29 cellular contexts compared by ENCODE assay signal in the genomic region with DNA sequence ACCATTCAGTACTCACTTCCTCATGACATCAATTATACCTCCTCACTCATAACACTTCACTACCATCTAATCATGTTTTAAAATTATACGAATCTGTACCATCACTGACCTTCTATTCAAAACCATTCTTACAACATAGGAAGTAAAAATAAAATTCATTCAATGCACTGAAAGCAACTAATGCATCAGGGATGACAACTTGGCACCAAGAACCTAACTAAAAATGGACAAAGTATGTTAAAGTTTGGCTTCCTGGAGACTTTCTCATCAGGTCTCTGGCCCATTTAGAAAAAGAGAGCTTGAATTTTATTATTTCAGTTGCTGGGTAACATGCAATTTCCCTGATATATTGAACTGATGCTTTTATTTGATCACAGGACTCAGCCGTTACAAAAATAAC. TPM values are rescaled to one million over a fixed set of nuclear protein-coding genes. Genes with fewer than 3 reads are reported as not detected.
DNase-seq lines count a peak whose midpoint lies in the region; ATAC-seq lines count a peak whose summit lies in the region.
"Had no signal": no experiment of that assay in that cellular context is flagged by ENCODE, and none has a peak within 500 bp of the region (broad histone marks: within the 10 kb centered on the region; RNA-seq: fewer than 3 reads in every experiment).

No MANE protein-coding gene starts in this region.

- DNase-seq in NOMO-1 treated with DMSO at 0.1 percent for 48 hours (lab: John Stamatoyannopoulos, UW; ENCODE audit: unreplicated experiment) (peak; percentile 53), NOMO-1 treated with dmso at 0.1 percent for 144 hours (lab: John Stamatoyannopoulos, UW; ENCODE audit: unreplicated experiment) (no peak), memory B cell (ENCODE audit: low spot score in 2 of 2) (no peak), NCI-H2196 treated with DMSO at 0.1 percent for 48 hours (lab: John Stamatoyannopoulos, UW; ENCODE audit: unreplicated experiment) (no peak), Right ventricle myocardium inferior (ENCODE audit: missing footprints) (no peak)
- no peak for DNase-seq in CD8-positive, alpha-beta memory T cell
- no peak for DNase-seq in activated T-helper 1 cell treated with anti-CD3 and anti-CD28 coated beads, Interleukin-12 subunit alpha, Interleukin-12 subunit beta, Interleukin-2, Interleukin-4 antibody, amounts not matched to agents 30 ng/mL and 10 ng/mL and 1 ng/mL, durations not matched to agents 14 hours and 24 hours and 36 hours (ENCODE audit: low spot score)
- DNase-seq: activated T-cell treated with anti-CD3 and anti-CD28 coated beads, Interleukin-2, amount 50 U/mL, for 4 hours; cerebellar nuclear complex; DMS153; foreskin melanocyte; HCEC 1CT; left lung; naive thymus-derived CD4-positive, alpha-beta T cell; NCI-H1092 treated with DMSO at 0.1 percent for 48 hours; NCI-H1930; NCI-H2227 treated with DMSO at 0.1 percent for 48 hours; retina; SK-N-SH; stimulated activated CD4-positive, alpha-beta T cell treated with anti-CD3 and anti-CD28 coated beads, Interleukin-2, amount 100 ng/mL, for 48 hours; stimulated activated naive CD4-positive, alpha-beta T cell treated with Interleukin-2 at 50 U/mL for 16 hours; thyroid gland had no signal

- H3K36me3 ChIP-seq in CD8-positive, alpha-beta memory T cell (ENCODE audit: insufficient read depth, low read length): no peaks in the 10 kb centered on the region
- H3K36me3 ChIP-seq: left lung, thyroid gland had no signal

- CTCF ChIA-PET in CD8-positive, alpha-beta memory T cell (lab: Charles Lee): interaction anchor here (1.1 to 2.7 kb wide), 3 partner anchors 100 to 156 kb away, joined by 3 to 17 read pairs (median 14); no protein-coding TSS in a partner anchor

- H3K9me3 Mint-ChIP-seq in CD8-positive, alpha-beta memory T cell: no peaks in the 10 kb centered on the region
- H3K9me3 Mint-ChIP-seq in activated T-helper 1 cell treated with anti-CD3 and anti-CD28 coated beads, Interleukin-12 subunit alpha, Interleukin-12 subunit beta, Interleukin-2, Interleukin-4 antibody, amounts not matched to agents 30 ng/mL and 10 ng/mL and 1 ng/mL, durations not matched to agents 14 hours and 24 hours and 36 hours: no peaks in the 10 kb centered on the region
- H3K9me3 Mint-ChIP-seq in memory B cell: no peaks in the 10 kb centered on the region
- H3K9me3 Mint-ChIP-seq: activated naive CD4-positive, alpha-beta T cell treated with anti-CD3 and anti-CD28 coated beads, Interleukin-2, amount 50 U/mL, for 24 hours; activated T-cell treated with anti-CD3 and anti-CD28 coated beads, Interleukin-2, amount 50 U/mL, for 4 hours; mesothelial cell of epicardium; WTC11 had no signal

- peaks cover 32% of the 10 kb centered on the region for H3K4me1 ChIP-seq in CD8-positive, alpha-beta memory T cell (ENCODE audit: insufficient read depth, low read length)

- H3K36me3 Mint-ChIP-seq in CD8-positive, alpha-beta memory T cell: peaks cover 0 to 7% (median 2%) of the 10 kb centered on the region in 3 donors
- peaks cover 2% of the 10 kb centered on the region for H3K36me3 Mint-ChIP-seq in activated T-helper 1 cell treated with anti-CD3 and anti-CD28 coated beads, Interleukin-12 subunit alpha, Interleukin-12 subunit beta, Interleukin-2, Interleukin-4 antibody, amounts not matched to agents 30 ng/mL and 10 ng/mL and 1 ng/mL, durations not matched to agents 14 hours and 24 hours and 36 hours (ENCODE audit: low read depth)
- H3K36me3 Mint-ChIP-seq in memory B cell: no peaks in the 10 kb centered on the region
- H3K36me3 Mint-ChIP-seq: activated naive CD4-positive, alpha-beta T cell treated with anti-CD3 and anti-CD28 coated beads, Interleukin-2, amount 50 U/mL, for 24 hours; mesothelial cell of epicardium; WTC11 had no signal

- peak overlapping the region in 2 of 7 donors; percentile 30 to 57 for H3K4me3 Mint-ChIP-seq in CD8-positive, alpha-beta memory T cell
- H3K4me3 Mint-ChIP-seq in activated T-helper 1 cell treated with anti-CD3 and anti-CD28 coated beads, Interleukin-12 subunit alpha, Interleukin-12 subunit beta, Interleukin-2, Interleukin-4 antibody, amounts not matched to agents 30 ng/mL and 10 ng/mL and 1 ng/mL, durations not matched to agents 14 hours and 24 hours and 36 hours: no peak overlapping the region
- no peak overlapping the region for H3K4me3 Mint-ChIP-seq in memory B cell
- H3K4me3 Mint-ChIP-seq: activated naive CD4-positive, alpha-beta T cell treated with anti-CD3 and anti-CD28 coated beads, Interleukin-2, amount 50 U/mL, for 24 hours; activated T-cell treated with anti-CD3 and anti-CD28 coated beads, Interleukin-2, amount 50 U/mL, for 4 hours; mesothelial cell of epicardium; WTC11 had no signal

- H3K27ac Mint-ChIP-seq in CD8-positive, alpha-beta memory T cell: peak overlapping the region in 7 of 8 donors; percentile 4 to 87 (median 60)
- H3K27ac Mint-ChIP-seq in activated T-helper 1 cell treated with anti-CD3 and anti-CD28 coated beads, Interleukin-12 subunit alpha, Interleukin-12 subunit beta, Interleukin-2, Interleukin-4 antibody, amounts not matched to agents 30 ng/mL and 10 ng/mL and 1 ng/mL, durations not matched to agents 14 hours and 24 hours and 36 hours: peak overlapping the region; percentile 19
- H3K27ac Mint-ChIP-seq in memory B cell: peak overlapping the region; percentile 26
- H3K27ac Mint-ChIP-seq: activated naive CD4-positive, alpha-beta T cell treated with anti-CD3 and anti-CD28 coated beads, Interleukin-2, amount 50 U/mL, for 24 hours; mesothelial cell of epicardium; WTC11 had no signal

- POLR2A ChIA-PET in CD8-positive, alpha-beta memory T cell (lab: Charles Lee): no interaction called here

- H3K27me3 Mint-ChIP-seq in CD8-positive, alpha-beta memory T cell: no peaks in the 10 kb centered on the region
- peaks cover 10% of the 10 kb centered on the region for H3K27me3 Mint-ChIP-seq in activated T-helper 1 cell treated with anti-CD3 and anti-CD28 coated beads, Interleukin-12 subunit alpha, Interleukin-12 subunit beta, Interleukin-2, Interleukin-4 antibody, amounts not matched to agents 30 ng/mL and 10 ng/mL and 1 ng/mL, durations not matched to agents 14 hours and 24 hours and 36 hours (ENCODE audit: insufficient read depth)
- H3K27me3 Mint-ChIP-seq in memory B cell: no peaks in the 10 kb centered on the region
- H3K27me3 Mint-ChIP-seq: activated naive CD4-positive, alpha-beta T cell treated with anti-CD3 and anti-CD28 coated beads, Interleukin-2, amount 50 U/mL, for 24 hours had no signal

- H3K4me1 Mint-ChIP-seq in CD8-positive, alpha-beta memory T cell: peaks cover 44 to 64% (median 57%) of the 10 kb centered on the region in 3 donors
- peaks cover 38% of the 10 kb centered on the region for H3K4me1 Mint-ChIP-seq in activated T-helper 1 cell treated with anti-CD3 and anti-CD28 coated beads, Interleukin-12 subunit alpha, Interleukin-12 subunit beta, Interleukin-2, Interleukin-4 antibody, amounts not matched to agents 30 ng/mL and 10 ng/mL and 1 ng/mL, durations not matched to agents 14 hours and 24 hours and 36 hours (ENCODE audit: low read depth)
- H3K4me1 Mint-ChIP-seq in memory B cell: peaks cover 36% of the 10 kb centered on the region

- intact Hi-C loops in activated T-helper 1 cell treated with anti-CD3 and anti-CD28 coated beads, Interleukin-12 subunit alpha, Interleukin-12 subunit beta, Interleukin-2, Interleukin-4 antibody, amounts not matched to agents 30 ng/mL and 10 ng/mL and 1 ng/mL, durations not matched to agents 14 hours and 24 hours and 36 hours (cut with micrococcal nuclease): no loop called here
- intact Hi-C loops in Right ventricle myocardium inferior (cut with DNase I): no loop called here

- H3K27me3 ChIP-seq in CD8-positive, alpha-beta memory T cell (ENCODE audit: insufficient read depth, low read length, poor library complexity, severe bottlenecking): no peaks in the 10 kb centered on the region
- H3K27me3 ChIP-seq: hepatocyte, thyroid gland had no signal

- ATAC-seq in memory B cell (ENCODE audit: low read depth) (no peak), GM19324 (IDR thresholded peaks at IDR 0.05; ENCODE audit: low FRiP score, unreplicated experiment) (no peak), Right ventricle myocardium inferior (no peak)
- ATAC-seq: activated T-cell treated with anti-CD3 and anti-CD28 coated beads, Interleukin-2, amount 50 U/mL, for 4 hours; left lung; naive thymus-derived CD4-positive, alpha-beta T cell; WTC11 had no signal

- no peaks in the 10 kb centered on the region for H3K9me3 ChIP-seq in CD8-positive, alpha-beta memory T cell (ENCODE audit: low read length)
- H3K9me3 ChIP-seq: left lung, SK-N-SH, thyroid gland had no signal

- no peak overlapping the region for H3K4me3 ChIP-seq in CD8-positive, alpha-beta memory T cell (ENCODE audit: low read length)
- H3K4me3 ChIP-seq: hepatocyte, left lung, thyroid gland had no signal

- no peak overlapping the region for H3K27ac ChIP-seq in CD8-positive, alpha-beta memory T cell (ENCODE audit: low read depth, low read length)
- H3K27ac ChIP-seq: 22Rv1, hepatocyte, thyroid gland had no signal

RNA-seq across cellular contexts. Expression of a gene that starts 17.0 kb away (rescaled TPM):
- under 1 TPM; 0.16 to 0.26 TPM for total RNA-seq in CD8-positive, alpha-beta memory T cell
- not detected for polyA plus RNA-seq in CD8-positive, alpha-beta memory T cell
- total RNA-seq in activated T-helper 1 cell treated with anti-CD3 and anti-CD28 coated beads, Interleukin-12 subunit alpha, Interleukin-12 subunit beta, Interleukin-2, Interleukin-4 antibody, amounts not matched to agents 30 ng/mL and 10 ng/mL and 1 ng/mL, durations not matched to agents 14 hours and 24 hours and 36 hours: 0.13 and 0.22 TPM in 2 replicates
- total RNA-seq in Right ventricle myocardium inferior: 324 TPM
- total RNA-seq: LHCN-M2 had no signal
- polyA plus RNA-seq: naive thymus-derived CD4-positive, alpha-beta T cell; SK-N-SH had no signal

Comparison
In these comparisons a context has a peak if more than half of its experiments do, and no peak if none do; other contexts are left out.
1. RNA of a gene that starts 17.0 kb away (total RNA-seq): 324 TPM in Right ventricle myocardium inferior (single experiment); 0.16 to 0.26 TPM in CD8-positive, alpha-beta memory T cell and 0.13 to 0.22 TPM in activated T-helper 1 cell treated with anti-CD3 and anti-CD28 coated beads, Interleukin-12 subunit alpha, Interleukin-12 subunit beta, Interleukin-2, Interleukin-4 antibody, amounts not matched to agents 30 ng/mL and 10 ng/mL and 1 ng/mL, durations not matched to agents 14 hours and 24 hours and 36 hours; every median in the first group is over 100 times any median in the second.
2. Peak in every context shown above with its lines, with median percentiles within 50 percentile points of each other: H3K27ac Mint-ChIP-seq.